6 cellular contexts compared by ENCODE assay signal in the genomic region with DNA sequence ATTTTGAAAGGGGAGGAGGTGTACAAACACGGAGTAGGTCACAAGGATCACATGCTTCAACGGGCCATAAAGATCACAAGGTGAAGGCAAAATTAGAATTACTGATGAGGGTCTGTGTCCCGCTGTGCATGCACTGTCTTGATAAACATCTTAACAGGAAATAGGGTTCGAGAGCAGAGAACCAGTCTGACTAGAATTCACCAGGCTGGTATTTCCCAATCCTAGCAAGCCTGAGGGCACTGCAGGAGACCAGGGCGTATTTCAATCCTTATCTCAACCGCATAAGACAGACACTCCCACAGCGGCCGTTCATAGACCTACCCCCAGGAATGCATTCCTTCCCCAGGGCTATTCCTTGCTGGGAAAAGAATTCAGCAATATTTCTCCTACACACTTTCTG.
DNase-seq lines count a peak whose midpoint lies in the region; TF ChIP-seq lines count a peak whose summit lies in the region.
"Not testable (repeated sequence)": the region's sequence is repeated elsewhere in the genome, so short reads cannot be mapped to it uniquely, and the experiment has no call there.

No MANE protein-coding gene starts in this region.

- H4K20me1 ChIP-seq in PC-9 (ENCODE audit: insufficient read depth), result not testable (repeated sequence)

- H3K4me3 Mint-ChIP-seq in Calu3 (ENCODE audit: low read depth, unreplicated experiment), result not testable (repeated sequence)

- TF ChIP-seq CTCF in Calu3 (IDR thresholded peaks at IDR 0.05; ENCODE audit: unreplicated experiment); HEK293 (tag by site-specific recombination; IDR thresholded peaks at IDR 0.05); PC-9 (conservative IDR thresholded peaks at IDR 0.05); breast epithelium (IDR thresholded peaks at IDR 0.05): not testable (repeated sequence)

- not testable (repeated sequence) for H3K4me1 ChIP-seq in HEK293 (ENCODE audit: control insufficient read depth, insufficient read depth, low read length); breast epithelium
- peaks cover 62% of the 10 kb centered on the region for H3K4me1 ChIP-seq in PC-9 (replicated peaks; ENCODE audit: insufficient read depth)

- not testable (repeated sequence) for H3K4me3 ChIP-seq in HEK293 (ENCODE audit: low read depth, low read length); PC-9; breast epithelium

- CTCF ChIA-PET in Calu3 (lab: Charles Lee); HEK293 (lab: Yijun Ruan, JAX); PC-9 (lab: Charles Lee): not testable (repeated sequence)

- H3K79me2 ChIP-seq in PC-9 (ENCODE audit: low read depth), result not testable (repeated sequence)

- H3K9me3 Mint-ChIP-seq in Calu3 (ENCODE audit: low read depth, unreplicated experiment), result peaks cover 18% of the 10 kb centered on the region

- not testable (repeated sequence) for H3K27ac ChIP-seq in HEK293 (ENCODE audit: extremely low read depth, low read depth, low read length); breast epithelium; epithelial cell of prostate
- H3K27ac ChIP-seq in PC-9, result peak overlapping the region; percentile 71

- not testable (repeated sequence) for H3K4me1 Mint-ChIP-seq in Calu3 (ENCODE audit: low read depth, unreplicated experiment)

- POLR2A ChIA-PET in HEK293 (lab: Yijun Ruan, JAX); PC-9 (lab: Charles Lee; ENCODE audit: unreplicated experiment): not testable (repeated sequence)

- H3K36me3 Mint-ChIP-seq in Calu3 (ENCODE audit: insufficient read depth, unreplicated experiment), result not testable (repeated sequence)

- not testable (repeated sequence) for H3K27ac Mint-ChIP-seq in Calu3 (ENCODE audit: unreplicated experiment)

- H3K36me3 ChIP-seq in HEK293 (ENCODE audit: control insufficient read depth in 2 of 2, insufficient read depth in 1 of 2, low read length in 2 of 2); PC-9 (ENCODE audit: low read depth); breast epithelium: not testable (repeated sequence)

- H3K9me3 ChIP-seq in HEK293 (ENCODE audit: control insufficient read depth, insufficient read depth, low read depth, low read length), result not testable (repeated sequence)
- H3K9me3 ChIP-seq in PC-9 (ENCODE audit: insufficient read depth, low read depth) (peaks cover 23% of the 10 kb centered on the region), breast epithelium (peaks cover 0 to 12% of the 10 kb centered on the region in 2 donors)

- H2AFZ ChIP-seq in PC-9, result not testable (repeated sequence)

- not testable (repeated sequence) for BruUV-seq in Calu3 (replicated peaks; lab: Mats Ljungman, UMichigan); PC-9 (replicated peaks; lab: Mats Ljungman, UMichigan)

- not testable (repeated sequence) for H3K27me3 Mint-ChIP-seq in Calu3 (ENCODE audit: unreplicated experiment)

- intact Hi-C loops in Calu3 (cut with micrococcal nuclease; ENCODE audit: unreplicated experiment) (loop anchor here (10.0 kb wide), 2 partner anchors 61 to 91 kb away; a partner anchor contains a TSS), PC-9 (cut with micrococcal nuclease; ENCODE audit: unreplicated experiment) (loop anchor here (1.0 to 5.0 kb wide), 2 partner anchors 90 to 1204 kb away; a partner anchor contains a TSS)
- intact Hi-C loops in breast epithelium (cut with DNase I; ENCODE audit: low total_unique reads), result not testable (repeated sequence)

- H3K9me2 ChIP-seq in PC-9 (ENCODE audit: insufficient read depth), result not testable (repeated sequence)

- peaks cover 31% of the 10 kb centered on the region for H3F3A ChIP-seq in PC-9 (ENCODE audit: insufficient read depth, low read depth)

- DNase-seq in Calu3 (peak; percentile 61), NCI-H226 (peak; percentile 36), PC-9 (peak; percentile 87 to 100), breast epithelium (ENCODE audit: low spot score in 2 of 2) (peak; percentile 20 to 52), epithelial cell of prostate (ENCODE audit: low read depth, low spot score) (peak; percentile 10)

- H3K4me2 ChIP-seq in PC-9, result peak overlapping the region; percentile 44

- not testable (repeated sequence) for H3K27me3 ChIP-seq in PC-9 (ENCODE audit: insufficient read depth, low read depth); breast epithelium

- TF ChIP-seq POLR2A in breast epithelium (IDR thresholded peaks at IDR 0.05), result not testable (repeated sequence)

TF ChIP-seq in HEK293, 187 proteins besides CTCF, POLR2A, EP300 and RAD21:
- TF ChIP-seq SETDB1 (IDR thresholded peaks at IDR 0.05; ENCODE audit: insufficient read length, low read length) (peak; percentile 62), WT1 (tag by site-specific recombination; IDR thresholded peaks at IDR 0.05) (peak; percentile 28; the same call in 1 of the 2 replicates), TRIM28 (IDR thresholded peaks at IDR 0.05; ENCODE audit: borderline replicate concordance, low read length) (0 out of 2 replicates have a peak, but pooled peaks have one; percentile 46)

Comparison
In these comparisons a context has a peak if more than half of its experiments do, and no peak if none do; other contexts are left out.
1. DNase-seq: peak in every context shown above with its lines; median percentile 94 in PC-9; 61 in Calu3; 36 in NCI-H226; 36 in breast epithelium; 10 in epithelial cell of prostate.